36 cellular contexts compared by ENCODE assay signal in genomic region chr16:54169112-54169511, GRCh38.
"Had no signal": no experiment of that assay in that cellular context is flagged by ENCODE, and none has a peak within 500 bp of the region (broad histone marks: within the 10 kb centered on the region; RNA-seq: fewer than 3 reads in every experiment).

No MANE protein-coding gene starts in this region.

- H3K4me3 ChIP-seq: MG63 had no signal

- H3K36me3 ChIP-seq: MG63 had no signal

- DNase-seq: Kasumi-1, MG63, MM.1S, MV-4-11, NCI-H1048, NCI-H1092, NCI-H1092 treated with DMSO at 0.1 percent for 48 hours, NCI-H1105, NCI-H1105 treated with DMSO at 0.1 percent for 48 hours, NCI-H1417, NCI-H1417 treated with DMSO at 0.1 percent for 48 hours, NCI-H1436, NCI-H1436 treated with DMSO at 0.1 percent for 48 hours, NCI-H146, NCI-H1694, NCI-H1694 treated with DMSO at 0.1 percent for 48 hours, NCI-H187, NCI-H187 treated with DMSO at 0.1 percent for 48 hours, NCI-H1930, NCI-H2029, NCI-H2029 treated with DMSO at 0.1 percent for 48 hours, NCI-H2081, NCI-H2081 treated with DMSO at 0.1 percent for 48 hours, NCI-H2107, NCI-H2171, NCI-H2171 treated with DMSO at 0.1 percent for 48 hours, NCI-H2227 treated with DMSO at 0.1 percent for 48 hours, NCI-H226, NCI-H345, NCI-H446, NCI-H446 treated with DMSO at 0.1 percent for 48 hours, NCI-H510A, NCI-H510A treated with DMSO at 0.1 percent for 48 hours, NCI-H524, NCI-H524 treated with DMSO at 0.1 percent for 48 hours, NCI-H526 had no signal

- H3K9me3 ChIP-seq: MG63 had no signal
